ENCODE assay signal across 8 cellular contexts in the genomic region with DNA sequence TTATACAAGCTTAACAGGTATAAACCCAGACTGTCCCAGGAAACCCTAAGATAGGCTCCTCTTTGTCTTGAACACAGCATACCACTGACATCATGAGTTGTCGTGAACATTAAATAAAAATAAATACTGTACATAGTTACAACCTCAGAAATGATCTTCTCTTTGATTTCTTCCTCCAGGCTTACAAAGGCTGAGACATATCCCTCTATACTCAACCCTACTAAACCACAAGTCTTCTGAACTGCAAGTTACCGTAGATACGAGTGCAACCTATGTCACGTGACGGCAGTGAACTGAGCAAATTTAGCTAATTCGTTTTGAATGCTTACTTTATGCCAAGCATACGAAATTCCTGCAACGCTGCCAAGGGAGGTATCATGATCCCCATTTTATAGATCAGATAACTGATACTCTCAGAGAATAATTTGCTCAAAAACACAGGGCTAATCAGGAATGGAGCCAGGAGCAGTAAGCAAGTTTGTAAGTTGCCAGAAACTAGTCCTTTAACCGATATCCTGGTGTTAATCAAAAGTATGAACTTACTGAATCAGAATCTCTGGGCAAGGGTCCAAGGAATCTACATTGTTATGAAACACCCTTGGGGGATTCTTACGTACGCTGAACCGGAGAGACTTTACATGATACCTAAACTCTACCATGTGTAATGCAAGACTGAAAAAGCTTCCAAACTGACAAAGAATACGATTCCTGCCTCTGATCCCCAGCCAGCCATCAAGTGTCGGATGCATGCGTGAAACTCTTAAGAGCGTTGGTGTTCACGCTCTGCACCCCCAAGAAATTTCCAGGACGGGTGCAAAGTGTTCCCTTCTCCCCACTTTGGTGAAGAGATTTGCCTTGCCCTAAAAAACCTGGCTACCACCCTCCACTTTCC.
DNase-seq lines count a peak whose midpoint lies in the region; ATAC-seq and TF ChIP-seq lines count a peak whose summit lies in the region.

No MANE protein-coding gene starts in this region.

- H3K9me3 Mint-ChIP-seq in activated T-cell treated with anti-CD3 and anti-CD28 coated beads, Interleukin-2, amount 50 U/mL, for 24 hours, result no peaks in the 10 kb centered on the region
- H3K9me3 Mint-ChIP-seq in activated CD8-positive, alpha-beta T cell treated with anti-CD3 and anti-CD28 coated beads, Interleukin-2, amount 10 ng/mL, durations not matched to agents 7 days and 5 days (ENCODE audit: insufficient read depth), result peaks cover 5% of the 10 kb centered on the region

- no peaks in the 10 kb centered on the region for H3K27me3 Mint-ChIP-seq in activated T-cell treated with anti-CD3 and anti-CD28 coated beads, Interleukin-2, amount 50 U/mL, for 24 hours
- H3K27me3 Mint-ChIP-seq in activated CD8-positive, alpha-beta T cell treated with anti-CD3 and anti-CD28 coated beads, Interleukin-2, amount 10 ng/mL, durations not matched to agents 7 days and 5 days (ENCODE audit: low read depth), result no peaks in the 10 kb centered on the region

- no peaks in the 10 kb centered on the region for H3K27me3 ChIP-seq in foreskin keratinocyte
- no peaks in the 10 kb centered on the region for H3K27me3 ChIP-seq in thoracic aorta (replicated peaks; ENCODE audit: insufficient read depth)

- peak overlapping the region; percentile 66 for H3K27ac Mint-ChIP-seq in activated T-cell treated with anti-CD3 and anti-CD28 coated beads, Interleukin-2, amount 50 U/mL, for 24 hours
- peak overlapping the region; percentile 85 for H3K27ac Mint-ChIP-seq in activated CD8-positive, alpha-beta T cell treated with anti-CD3 and anti-CD28 coated beads, Interleukin-2, amount 10 ng/mL, durations not matched to agents 7 days and 5 days

- peak overlapping the region; percentile 46 for H3K4me3 ChIP-seq in thoracic aorta

- H3K36me3 Mint-ChIP-seq in activated T-cell treated with anti-CD3 and anti-CD28 coated beads, Interleukin-2, amount 50 U/mL, for 24 hours (ENCODE audit: low read depth), result peaks cover 7% of the 10 kb centered on the region
- H3K36me3 Mint-ChIP-seq in activated CD8-positive, alpha-beta T cell treated with anti-CD3 and anti-CD28 coated beads, Interleukin-2, amount 10 ng/mL, durations not matched to agents 7 days and 5 days (ENCODE audit: low read depth), result peaks cover 73% of the 10 kb centered on the region

- peak overlapping the region; percentile 11 for H3K4me3 Mint-ChIP-seq in activated T-cell treated with anti-CD3 and anti-CD28 coated beads, Interleukin-2, amount 50 U/mL, for 24 hours
- H3K4me3 Mint-ChIP-seq in activated CD8-positive, alpha-beta T cell treated with anti-CD3 and anti-CD28 coated beads, Interleukin-2, amount 10 ng/mL, durations not matched to agents 7 days and 5 days, result peak overlapping the region; percentile 38

- in situ Hi-C loops in GM13976 (cut with MboI; ENCODE audit: low sequenced_read_pairs, unreplicated experiment), result no loop called here

- ATAC-seq in activated CD8-positive, alpha-beta T cell treated with anti-CD3 and anti-CD28 coated beads, Interleukin-2, amount 10 ng/mL, durations not matched to agents 7 days and 5 days, result peak; percentile 76
- ATAC-seq in foreskin keratinocyte, result peak; percentile 71
- ATAC-seq in thoracic aorta (ENCODE audit: insufficient number of reproducible peaks, low FRiP score, low read depth), result no peak
- ATAC-seq in GM18502 (IDR thresholded peaks at IDR 0.05; ENCODE audit: poor library complexity, unreplicated experiment), result no peak

- H3K4me1 Mint-ChIP-seq in activated T-cell treated with anti-CD3 and anti-CD28 coated beads, Interleukin-2, amount 50 U/mL, for 24 hours (ENCODE audit: low read depth), result peaks cover 96% of the 10 kb centered on the region
- peaks cover 98% of the 10 kb centered on the region for H3K4me1 Mint-ChIP-seq in activated CD8-positive, alpha-beta T cell treated with anti-CD3 and anti-CD28 coated beads, Interleukin-2, amount 10 ng/mL, durations not matched to agents 7 days and 5 days (ENCODE audit: low read depth)

- no peaks in the 10 kb centered on the region for H3K9me3 ChIP-seq in thoracic aorta

- H3K36me3 ChIP-seq in thoracic aorta, result no peaks in the 10 kb centered on the region

- POLR2A ChIA-PET in activated CD8-positive, alpha-beta T cell treated with anti-CD3 and anti-CD28 coated beads, Interleukin-2, amount 10 ng/mL, durations not matched to agents 7 days and 5 days (lab: Charles Lee), result interaction anchor here (0.9 to 5.5 kb wide), 4 partner anchors 18 to 103 kb away, joined by 3 to 41 read pairs (median 6); no protein-coding TSS in a partner anchor

- TF ChIP-seq CTCF in foreskin keratinocyte (conservative IDR thresholded peaks at IDR 0.05) (no peak), thoracic aorta (IDR thresholded peaks at IDR 0.05) (no peak), GM13976 (IDR thresholded peaks at IDR 0.05; ENCODE audit: borderline replicate concordance, control extremely low read depth, extremely low read depth, insufficient read depth, missing control alignments) (no peak)

- peak overlapping the region; percentile 62 for H3K27ac ChIP-seq in foreskin keratinocyte
- no peak overlapping the region for H3K27ac ChIP-seq in thoracic aorta
- H3K27ac ChIP-seq in substantia nigra (ENCODE audit: low read depth, low read length, poor library complexity, severe bottlenecking), result no peak overlapping the region

- no peak for DNase-seq in activated T-cell treated with anti-CD3 and anti-CD28 coated beads, Interleukin-2, amount 50 U/mL, for 24 hours
- no peak for DNase-seq in activated T-cell treated with anti-CD3 and anti-CD28 coated beads, Interleukin-2, amount 50 U/mL, for 48 hours
- DNase-seq in activated CD8-positive, alpha-beta T cell treated with anti-CD3 and anti-CD28 coated beads, Interleukin-2, amount 10 ng/mL, durations not matched to agents 7 days and 5 days, result peak; percentile 78
- DNase-seq in foreskin keratinocyte (peak; percentile 70 to 87), thoracic aorta (ENCODE audit: low spot score) (no peak), GM13976 (ENCODE audit: low spot score) (no peak), substantia nigra (lab: John Stamatoyannopoulos, UW) (no peak)

- CTCF ChIA-PET in activated CD8-positive, alpha-beta T cell treated with anti-CD3 and anti-CD28 coated beads, Interleukin-2, amount 10 ng/mL, durations not matched to agents 7 days and 5 days (lab: Charles Lee), result interaction anchor here (1.0 to 13.3 kb wide), 3 partner anchors 18 to 103 kb away, joined by 4 to 142 read pairs (median 10); no protein-coding TSS in a partner anchor

- peaks cover 9% of the 10 kb centered on the region for H3K4me1 ChIP-seq in foreskin keratinocyte
- peaks cover 12 to 39% of the 10 kb centered on the region in 2 donors for H3K4me1 ChIP-seq in thoracic aorta (ENCODE audit: control insufficient read depth in 1 of 2, low read depth in 2 of 2)

Comparison
In these comparisons a context has a peak if more than half of its experiments do, and no peak if none do; other contexts are left out.
1. DNase-seq: peak in activated CD8-positive, alpha-beta T cell treated with anti-CD3 and anti-CD28 coated beads, Interleukin-2, amount 10 ng/mL, durations not matched to agents 7 days and 5 days (single experiment) and foreskin keratinocyte (2 of 2); none in activated T-cell treated with anti-CD3 and anti-CD28 coated beads, Interleukin-2, amount 50 U/mL, for 24 hours (single experiment), activated T-cell treated with anti-CD3 and anti-CD28 coated beads, Interleukin-2, amount 50 U/mL, for 48 hours (0 of 2), thoracic aorta (single experiment), GM13976 (single experiment) and substantia nigra (0 of 49).
2. ATAC-seq: peak in activated CD8-positive, alpha-beta T cell treated with anti-CD3 and anti-CD28 coated beads, Interleukin-2, amount 10 ng/mL, durations not matched to agents 7 days and 5 days (single experiment) and foreskin keratinocyte (single experiment); none in thoracic aorta (single experiment) and GM18502 (single experiment).